Comparison of ENCODE assay signal across 26 cellular contexts in genomic region chr5:113067635-113068344, GRCh38.
DNase-seq lines count a peak whose midpoint lies in the region; ATAC-seq and TF ChIP-seq lines count a peak whose summit lies in the region.
"Had no signal": no experiment of that assay in that cellular context is flagged by ENCODE, and none has a peak within 500 bp of the region (broad histone marks: within the 10 kb centered on the region; RNA-seq: fewer than 3 reads in every experiment).

No MANE protein-coding gene starts in this region.

- TF ChIP-seq POLR2A in prostate gland (IDR thresholded peaks at IDR 0.05), result no peak

- DNase-seq in DMS 273 treated with DMSO at 0.1 percent for 48 hours (lab: John Stamatoyannopoulos, UW) (peak; percentile 69), NCI-H446 treated with DMSO at 0.1 percent for 48 hours (lab: John Stamatoyannopoulos, UW) (peak; percentile 90), globus pallidus (ENCODE audit: low spot score) (peak; percentile 37), prostate gland (ENCODE audit: low spot score) (no peak), NCI-H226 (no peak), NCI-H1092 treated with DMSO at 0.1 percent for 48 hours (lab: John Stamatoyannopoulos, UW) (no peak), left cardiac atrium (no peak)
- DNase-seq: activated naive CD4-positive, alpha-beta T cell treated with anti-CD3 and anti-CD28 coated beads, Interleukin-2, amount 10 ng/mL, durations not matched to agents 7 days and 5 days; Caco-2; DMS79 treated with DMSO at 0.1 percent for 48 hours; foreskin keratinocyte; H7; KBM-7; naive B cell; NCI-H1436; NCI-H748 treated with DMSO at 0.1 percent for 48 hours; Peyer's patch; SIG-M5; spleen; SW 1271; T1000 had no signal

- H3K9me3 ChIP-seq in parathyroid adenoma (ENCODE audit: control insufficient read depth, low read length) (no peaks in the 10 kb centered on the region), prostate gland (no peaks in the 10 kb centered on the region)
- H3K9me3 ChIP-seq: Caco-2, Peyer's patch, right atrium auricular region, spleen, upper lobe of left lung had no signal

- TF ChIP-seq CTCF in parathyroid adenoma (IDR thresholded peaks at IDR 0.05) (no peak), prostate gland (IDR thresholded peaks at IDR 0.05) (no peak)

- H3K79me2 ChIP-seq in parathyroid adenoma, result peaks cover 40% of the 10 kb centered on the region

- peaks cover 3% of the 10 kb centered on the region for H3K36me3 ChIP-seq in parathyroid adenoma (ENCODE audit: control insufficient read depth, insufficient read depth, low read length)
- H3K36me3 ChIP-seq in prostate gland, result no peaks in the 10 kb centered on the region
- H3K36me3 ChIP-seq: Peyer's patch had no signal

- intact Hi-C loops in prostate gland (cut with DNase I) (no loop called here), left cardiac atrium (cut with DNase I) (no loop called here)

- no peak overlapping the region for H2AFZ ChIP-seq in parathyroid adenoma

- peaks cover 63% of the 10 kb centered on the region for H3K4me1 ChIP-seq in parathyroid adenoma
- H3K4me1 ChIP-seq in prostate gland (replicated peaks), result no peaks in the 10 kb centered on the region
- H3K4me1 ChIP-seq: Caco-2, foreskin keratinocyte, Peyer's patch, right atrium auricular region, upper lobe of left lung had no signal

- H3K4me3 ChIP-seq in parathyroid adenoma (ENCODE audit: low read depth, low read length), result no peak overlapping the region
- H3K4me3 ChIP-seq in prostate gland, result no peak overlapping the region
- H3K4me3 ChIP-seq: Peyer's patch, right atrium auricular region, spleen, upper lobe of left lung had no signal

- peak overlapping the region; percentile 95 for H3K27ac ChIP-seq in parathyroid adenoma
- no peak overlapping the region for H3K27ac ChIP-seq in prostate gland
- H3K27ac ChIP-seq: epithelial cell of prostate, foreskin keratinocyte, right atrium auricular region, spleen, upper lobe of left lung had no signal

- ATAC-seq in left cardiac atrium, result no peak
- ATAC-seq: WTC11 had no signal

- H3K27me3 ChIP-seq in parathyroid adenoma (ENCODE audit: control insufficient read depth, insufficient read depth, low read length) (no peaks in the 10 kb centered on the region), prostate gland (replicated peaks; ENCODE audit: insufficient read depth) (no peaks in the 10 kb centered on the region)
- H3K27me3 ChIP-seq: foreskin keratinocyte, Peyer's patch, right atrium auricular region, spleen, upper lobe of left lung had no signal

- no peak overlapping the region for H3K4me2 ChIP-seq in parathyroid adenoma (ENCODE audit: low read length)

- H3K9ac ChIP-seq in parathyroid adenoma, result no peak overlapping the region

- WGBS in prostate gland, result 87% methylated on average over 19 of the region's 19 CpGs

Comparison
In these comparisons a context has a peak if more than half of its experiments do, and no peak if none do; other contexts are left out.
1. DNase-seq: peak in DMS 273 treated with DMSO at 0.1 percent for 48 hours (single experiment), NCI-H446 treated with DMSO at 0.1 percent for 48 hours (single experiment) and globus pallidus (single experiment); none in prostate gland (single experiment), NCI-H226 (single experiment), NCI-H1092 treated with DMSO at 0.1 percent for 48 hours (single experiment) and left cardiac atrium (single experiment).